ENCODE assay signal across 8 cellular contexts in genomic region chr20:327041-327945, GRCh38. TPM values are rescaled to one million over a fixed set of nuclear protein-coding genes. Genes with fewer than 3 reads are reported as not detected.
A peak's percentile ranks its signal among the peaks of the same experiment; 100 is the strongest.
DNase-seq lines count a peak whose midpoint lies in the region; ATAC-seq and TF ChIP-seq lines count a peak whose summit lies in the region.

No MANE protein-coding gene starts in this region.

- intact Hi-C loops in Panc1 (cut with micrococcal nuclease; ENCODE audit: unreplicated experiment) = no loop called here
- intact Hi-C loops in activated T-helper 2 cell treated with anti-CD3 and anti-CD28 coated beads, Interferon-gamma antibody, Interleukin-2, Interleukin-4, amounts not matched to agents 10 μg/mL and 5 μg/mL and 100 μg/mL, durations not matched to agents 14 hours and 24 hours and 36 hours (cut with micrococcal nuclease) = loop anchor here (1.0 to 2.0 kb wide), 2 partner anchors 20 to 37 kb away; partner anchors contain the start of genes C20orf96 and NRSN2

- peaks cover 28% of the 10 kb centered on the region for H3K4me1 ChIP-seq in Panc1 (ENCODE audit: control insufficient read depth, insufficient read depth, low read length)

- H3K36me3 ChIP-seq in KOPT-K1 (ENCODE audit: insufficient read depth, low read length) = no peaks in the 10 kb centered on the region
- H3K36me3 ChIP-seq in Panc1 (ENCODE audit: control insufficient read depth, insufficient read depth, low read length) = no peaks in the 10 kb centered on the region; the same call in 1 of the 2 replicates

- H3K27me3 Mint-ChIP-seq in activated T-helper 2 cell treated with anti-CD3 and anti-CD28 coated beads, Interferon-gamma antibody, Interleukin-2, Interleukin-4, amounts not matched to agents 10 μg/mL and 5 μg/mL and 100 μg/mL, durations not matched to agents 14 hours and 24 hours and 36 hours (ENCODE audit: low read depth) = no peaks in the 10 kb centered on the region

- in situ Hi-C loops in G401 (cut with HindIII; ENCODE audit: low sequenced_read_pairs) (no loop called here), Panc1 (cut with HindIII; ENCODE audit: low pct_unique_long_range_greater_than_20kb, low sequenced_read_pairs) (no loop called here)

- peak overlapping the region; percentile 74 to 79 for H3K4me3 ChIP-seq in Panc1 (ENCODE audit: low read depth in 2 of 2, low read length in 2 of 2)

- BruUV-seq in Panc1 (replicated peaks; lab: Mats Ljungman, UMichigan) = TSS peak; percentile 82

- TF ChIP-seq CTCF in Panc1 (IDR thresholded peaks at IDR 0.05) = no peak

- peak overlapping the region; percentile 79 for H3K4me3 Mint-ChIP-seq in activated T-helper 2 cell treated with anti-CD3 and anti-CD28 coated beads, Interferon-gamma antibody, Interleukin-2, Interleukin-4, amounts not matched to agents 10 μg/mL and 5 μg/mL and 100 μg/mL, durations not matched to agents 14 hours and 24 hours and 36 hours (ENCODE audit: low read depth)

- no peaks in the 10 kb centered on the region for H3K9me3 ChIP-seq in KOPT-K1 (ENCODE audit: insufficient read depth, low read length, poor library complexity, severe bottlenecking)
- no peaks in the 10 kb centered on the region for H3K9me3 ChIP-seq in Panc1 (ENCODE audit: control insufficient read depth, insufficient read depth, low read depth, low read length)

- peak; percentile 80 for DNase-seq in G401 (ENCODE audit: low spot score)
- DNase-seq in Panc1 (ENCODE audit: low read depth, low spot score) = no peak
- peak; percentile 71 for DNase-seq in activated T-helper 2 cell treated with anti-CD3 and anti-CD28 coated beads, Interferon-gamma antibody, Interleukin-2, Interleukin-4, amounts not matched to agents 10 μg/mL and 5 μg/mL and 100 μg/mL, durations not matched to agents 14 hours and 24 hours and 36 hours (ENCODE audit: low spot score)
- DNase-seq in fibroblast of gingiva (ENCODE audit: low read depth) = peak; percentile 91
- peak; percentile 94 for DNase-seq in myocyte (ENCODE audit: low read depth)
- peak; percentile 71 to 87 (median 82) for DNase-seq in stimulated activated naive CD4-positive, alpha-beta T cell (lab: John Stamatoyannopoulos, UW)

- H3K4me1 Mint-ChIP-seq in activated T-helper 2 cell treated with anti-CD3 and anti-CD28 coated beads, Interferon-gamma antibody, Interleukin-2, Interleukin-4, amounts not matched to agents 10 μg/mL and 5 μg/mL and 100 μg/mL, durations not matched to agents 14 hours and 24 hours and 36 hours (ENCODE audit: low read depth) = peaks cover 23% of the 10 kb centered on the region

- ATAC-seq in Panc1 = peak; percentile 44
- no peak for ATAC-seq in HG03521 (IDR thresholded peaks at IDR 0.05; ENCODE audit: unreplicated experiment)

- H3K27ac ChIP-seq in KOPT-K1 (ENCODE audit: low read depth, low read length, poor library complexity, severe bottlenecking) (peak overlapping the region; percentile 66), Panc1 (ENCODE audit: low read length) (peak overlapping the region; percentile 87)

- CTCF ChIA-PET in Panc1 (lab: Charles Lee) = no interaction called here

- H3K9me3 Mint-ChIP-seq in activated T-helper 2 cell treated with anti-CD3 and anti-CD28 coated beads, Interferon-gamma antibody, Interleukin-2, Interleukin-4, amounts not matched to agents 10 μg/mL and 5 μg/mL and 100 μg/mL, durations not matched to agents 14 hours and 24 hours and 36 hours = no peaks in the 10 kb centered on the region

- peak overlapping the region; percentile 67 for H3K27ac Mint-ChIP-seq in activated T-helper 2 cell treated with anti-CD3 and anti-CD28 coated beads, Interferon-gamma antibody, Interleukin-2, Interleukin-4, amounts not matched to agents 10 μg/mL and 5 μg/mL and 100 μg/mL, durations not matched to agents 14 hours and 24 hours and 36 hours

- POLR2A ChIA-PET in Panc1 (lab: Charles Lee) = no interaction called here

- peaks cover 5% of the 10 kb centered on the region for H3K36me3 Mint-ChIP-seq in activated T-helper 2 cell treated with anti-CD3 and anti-CD28 coated beads, Interferon-gamma antibody, Interleukin-2, Interleukin-4, amounts not matched to agents 10 μg/mL and 5 μg/mL and 100 μg/mL, durations not matched to agents 14 hours and 24 hours and 36 hours (ENCODE audit: low read depth)

- H3K27me3 ChIP-seq in Panc1 (ENCODE audit: control insufficient read depth, insufficient read depth, low read length) = no peaks in the 10 kb centered on the region

RNA-seq across cellular contexts. Expression of gene SOX12, which starts 1.9 kb away (rescaled TPM):
- 9.6 and 12.4 TPM in 2 replicates for total RNA-seq in G401 (2014; rRNA removed; shearing (Covaris generic))
- total RNA-seq in Panc1 (2021; ENCODE audit: unreplicated experiment) = 48.6 TPM
- 52.3 TPM for polyA plus RNA-seq in Panc1 (2012; ENCODE audit: insufficient read length)
- total RNA-seq in activated T-helper 2 cell treated with anti-CD3 and anti-CD28 coated beads, Interferon-gamma antibody, Interleukin-2, Interleukin-4, amounts not matched to agents 10 μg/mL and 5 μg/mL and 100 μg/mL, durations not matched to agents 14 hours and 24 hours and 36 hours = 14.4 and 15.0 TPM in 2 replicates
- total RNA-seq in myocyte = 10.2 and 11.7 TPM in 2 replicates
- polyA plus RNA-seq in myocyte (2012) = 13.1 TPM

RNA-seq across cellular contexts. Expression of gene NRSN2, which starts 19.6 kb away (rescaled TPM):
- 65.9 and 70.0 TPM in 2 replicates for total RNA-seq in G401 (2014; rRNA removed; shearing (Covaris generic))
- 44.9 TPM for total RNA-seq in Panc1 (2021; ENCODE audit: unreplicated experiment)
- polyA plus RNA-seq in Panc1 (2012; ENCODE audit: insufficient read length) = 74.8 TPM
- total RNA-seq in activated T-helper 2 cell treated with anti-CD3 and anti-CD28 coated beads, Interferon-gamma antibody, Interleukin-2, Interleukin-4, amounts not matched to agents 10 μg/mL and 5 μg/mL and 100 μg/mL, durations not matched to agents 14 hours and 24 hours and 36 hours = 5.9 and 7.1 TPM in 2 replicates
- total RNA-seq in myocyte = 33.1 and 38.2 TPM in 2 replicates
- 56.8 TPM for polyA plus RNA-seq in myocyte (2012)

RNA-seq across cellular contexts. Expression of gene ZCCHC3, which starts 29.9 kb away (rescaled TPM):
- total RNA-seq in G401 (2014; rRNA removed; shearing (Covaris generic)) = 74.3 and 75.1 TPM in 2 replicates
- 18.9 TPM for total RNA-seq in Panc1 (2021; ENCODE audit: unreplicated experiment)
- polyA plus RNA-seq in Panc1 (2012; ENCODE audit: insufficient read length) = 17.6 TPM
- total RNA-seq in activated T-helper 2 cell treated with anti-CD3 and anti-CD28 coated beads, Interferon-gamma antibody, Interleukin-2, Interleukin-4, amounts not matched to agents 10 μg/mL and 5 μg/mL and 100 μg/mL, durations not matched to agents 14 hours and 24 hours and 36 hours = 26.9 and 27.6 TPM in 2 replicates
- 19.8 and 20.1 TPM in 2 replicates for total RNA-seq in myocyte
- polyA plus RNA-seq in myocyte (2012) = 9.6 TPM

RNA-seq across cellular contexts. Expression of gene C20orf96, which starts 36.7 kb away (rescaled TPM):
- 1.0 and 4.5 TPM in 2 replicates for total RNA-seq in G401 (2014; rRNA removed; shearing (Covaris generic))
- total RNA-seq in Panc1 (2021; ENCODE audit: unreplicated experiment) (20.5 TPM), myocyte (2.5 and 3.3 TPM in 2 replicates)
- 22.6 TPM for polyA plus RNA-seq in Panc1 (2012; ENCODE audit: insufficient read length)
- 7.6 and 9.5 TPM in 2 replicates for total RNA-seq in activated T-helper 2 cell treated with anti-CD3 and anti-CD28 coated beads, Interferon-gamma antibody, Interleukin-2, Interleukin-4, amounts not matched to agents 10 μg/mL and 5 μg/mL and 100 μg/mL, durations not matched to agents 14 hours and 24 hours and 36 hours
- 11.1 TPM for polyA plus RNA-seq in myocyte (2012)

RNA-seq across cellular contexts. Expression of gene TRIB3, which starts 53.3 kb away (rescaled TPM):
- 12.9 and 15.6 TPM in 2 replicates for total RNA-seq in G401 (2014; rRNA removed; shearing (Covaris generic))
- total RNA-seq in Panc1 (2021; ENCODE audit: unreplicated experiment) (35.6 TPM), myocyte (6.1 and 9.6 TPM in 2 replicates)
- polyA plus RNA-seq in Panc1 (2012; ENCODE audit: insufficient read length) = 41.6 TPM
- 31.6 and 32.2 TPM in 2 replicates for total RNA-seq in activated T-helper 2 cell treated with anti-CD3 and anti-CD28 coated beads, Interferon-gamma antibody, Interleukin-2, Interleukin-4, amounts not matched to agents 10 μg/mL and 5 μg/mL and 100 μg/mL, durations not matched to agents 14 hours and 24 hours and 36 hours
- polyA plus RNA-seq in myocyte (2012) = 69.0 TPM
